Comparison of ENCODE assay signal across 28 cellular contexts in the genomic region with DNA sequence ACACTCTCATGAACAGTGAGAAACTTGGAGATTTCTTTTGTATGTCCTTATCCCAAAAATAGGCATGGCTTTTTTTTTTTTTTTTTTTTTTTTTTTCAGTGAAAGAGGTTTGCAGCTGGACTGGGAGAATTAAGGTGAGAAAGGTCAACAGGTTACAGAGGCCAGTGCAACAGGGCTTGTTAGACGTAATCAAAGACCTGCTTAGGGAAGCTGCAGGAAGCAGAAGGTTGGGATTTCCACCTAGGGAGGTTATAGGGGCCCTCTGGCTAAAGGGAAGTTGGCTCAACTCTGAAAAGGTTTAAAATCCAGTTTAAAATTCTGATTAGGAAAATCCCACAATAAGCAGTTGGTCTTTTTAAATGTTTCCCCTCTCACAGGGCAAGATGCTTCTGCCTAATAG.
"Had no signal": no experiment of that assay in that cellular context is flagged by ENCODE, and none has a peak within 500 bp of the region (broad histone marks: within the 10 kb centered on the region; RNA-seq: fewer than 3 reads in every experiment).

No MANE protein-coding gene starts in this region.

- H3K36me3 Mint-ChIP-seq: activated CD4-positive, alpha-beta memory T cell treated with anti-CD3 and anti-CD28 coated beads for 36 hours; activated CD8-positive, alpha-beta memory T cell treated with anti-CD3 and anti-CD28 coated beads, Interleukin-2, amount 10 ng/mL, durations not matched to agents 7 days and 5 days had no signal

- H3K9me3 ChIP-seq: adrenal gland, body of pancreas had no signal

- DNase-seq: activated B cell treated with CpG ODN at 0.5 μM for 24 hours; activated CD4-positive, alpha-beta memory T cell treated with anti-CD3 and anti-CD28 coated beads for 36 hours; activated CD4-positive, alpha-beta T cell treated with anti-CD3 and anti-CD28 coated beads for 48 hours; activated CD8-positive, alpha-beta memory T cell treated with anti-CD3 and anti-CD28 coated beads, Interleukin-2, amount 10 ng/mL, durations not matched to agents 7 days and 5 days; activated CD8-positive, alpha-beta memory T cell treated with anti-CD3 and anti-CD28 coated beads, Interleukin-2, amount 50 U/mL, for 4 hours; activated CD8-positive, alpha-beta T cell treated with anti-CD3 and anti-CD28 coated beads, Interleukin-2, amount 10 ng/mL, durations not matched to agents 7 days and 5 days; activated gamma-delta T cell; activated naive CD4-positive, alpha-beta T cell; activated naive CD4-positive, alpha-beta T cell treated with anti-CD3 and anti-CD28 coated beads, Interleukin-2, amount 10 ng/mL, durations not matched to agents 7 days and 5 days; activated T-cell treated with anti-CD3 and anti-CD28 coated beads, Interleukin-2, amount 50 U/mL, for 1 hour; activated T-cell treated with anti-CD3 and anti-CD28 coated beads, Interleukin-2, amount 50 U/mL, for 48 hours; adrenal gland; amygdala; aorta; body of pancreas; cortex of kidney; effector memory CD4-positive, alpha-beta T cell; endodermal cell; foreskin fibroblast; head of caudate nucleus; T-helper 1 cell; T-helper 17 cell; T1000; WERI-Rb-1 had no signal

- H3K27ac ChIP-seq: adrenal gland, body of pancreas, WERI-Rb-1 had no signal

- H3K4me3 ChIP-seq: adrenal gland, body of pancreas had no signal

- H3K27ac Mint-ChIP-seq: activated B cell treated with CpG ODN at 0.5 μM for 24 hours; activated CD4-positive, alpha-beta memory T cell treated with anti-CD3 and anti-CD28 coated beads for 36 hours; activated CD8-positive, alpha-beta memory T cell treated with anti-CD3 and anti-CD28 coated beads, Interleukin-2, amount 10 ng/mL, durations not matched to agents 7 days and 5 days; activated CD8-positive, alpha-beta T cell treated with anti-CD3 and anti-CD28 coated beads, Interleukin-2, amount 10 ng/mL, durations not matched to agents 7 days and 5 days; activated naive CD4-positive, alpha-beta T cell treated with anti-CD3 and anti-CD28 coated beads, Interleukin-2, amount 10 ng/mL, durations not matched to agents 7 days and 5 days; activated naive CD4-positive, alpha-beta T cell treated with anti-CD3 and anti-CD28 coated beads, Interleukin-2, amount 50 U/mL, for 72 hours; endodermal cell; T-helper 17 cell; T-helper 2 cell treated with Interferon-gamma antibody and Interleukin-4, amounts not matched to agents 5 μg/mL and 100 μg/mL, for 36 hours had no signal

- H3K27me3 ChIP-seq: adrenal gland, body of pancreas had no signal

- H3K4me1 Mint-ChIP-seq: activated CD8-positive, alpha-beta memory T cell treated with anti-CD3 and anti-CD28 coated beads, Interleukin-2, amount 10 ng/mL, durations not matched to agents 7 days and 5 days; activated naive CD4-positive, alpha-beta T cell treated with anti-CD3 and anti-CD28 coated beads, Interleukin-2, amount 10 ng/mL, durations not matched to agents 7 days and 5 days; T-helper 17 cell had no signal

- H3K4me3 Mint-ChIP-seq: activated B cell treated with CpG ODN at 0.5 μM for 24 hours; activated CD4-positive, alpha-beta memory T cell treated with anti-CD3 and anti-CD28 coated beads for 36 hours; activated CD8-positive, alpha-beta memory T cell treated with anti-CD3 and anti-CD28 coated beads, Interleukin-2, amount 10 ng/mL, durations not matched to agents 7 days and 5 days; activated CD8-positive, alpha-beta T cell treated with anti-CD3 and anti-CD28 coated beads, Interleukin-2, amount 10 ng/mL, durations not matched to agents 7 days and 5 days; activated naive CD4-positive, alpha-beta T cell treated with anti-CD3 and anti-CD28 coated beads, Interleukin-2, amount 10 ng/mL, durations not matched to agents 7 days and 5 days; endodermal cell; T-helper 17 cell; T-helper 2 cell treated with Interferon-gamma antibody and Interleukin-4, amounts not matched to agents 5 μg/mL and 100 μg/mL, for 36 hours had no signal

- H3K9me3 Mint-ChIP-seq: activated B cell treated with CpG ODN at 0.5 μM for 24 hours; activated CD4-positive, alpha-beta memory T cell treated with anti-CD3 and anti-CD28 coated beads for 36 hours; activated naive CD4-positive, alpha-beta T cell treated with anti-CD3 and anti-CD28 coated beads, Interleukin-2, amount 10 ng/mL, durations not matched to agents 7 days and 5 days; endodermal cell; T-helper 2 cell treated with Interferon-gamma antibody and Interleukin-4, amounts not matched to agents 5 μg/mL and 100 μg/mL, for 36 hours had no signal

- H3K4me1 ChIP-seq: adrenal gland, body of pancreas had no signal

- ATAC-seq: activated CD4-positive, CD25-positive, alpha-beta regulatory T cell treated with anti-CD3 and anti-CD28 coated beads, Interleukin-2, amount 50 U/mL, for 24 hours; activated CD8-positive, alpha-beta memory T cell treated with anti-CD3 and anti-CD28 coated beads, Interleukin-2, amount 10 ng/mL, durations not matched to agents 7 days and 5 days; activated CD8-positive, alpha-beta T cell treated with anti-CD3 and anti-CD28 coated beads, Interleukin-2, amount 10 ng/mL, durations not matched to agents 7 days and 5 days; activated naive CD4-positive, alpha-beta T cell treated with anti-CD3 and anti-CD28 coated beads, Interleukin-2, amount 50 U/mL, for 72 hours; body of pancreas; esophagus mucosa; T-helper 17 cell had no signal

- H3K27me3 Mint-ChIP-seq: activated B cell treated with CpG ODN at 0.5 μM for 24 hours; activated CD4-positive, alpha-beta memory T cell treated with anti-CD3 and anti-CD28 coated beads for 36 hours; activated CD8-positive, alpha-beta memory T cell treated with anti-CD3 and anti-CD28 coated beads, Interleukin-2, amount 10 ng/mL, durations not matched to agents 7 days and 5 days; activated naive CD4-positive, alpha-beta T cell treated with anti-CD3 and anti-CD28 coated beads, Interleukin-2, amount 10 ng/mL, durations not matched to agents 7 days and 5 days; T-helper 17 cell had no signal

- H3K36me3 ChIP-seq: adrenal gland, WERI-Rb-1 had no signal
